22 cellular contexts compared by ENCODE assay signal in the genomic region with DNA sequence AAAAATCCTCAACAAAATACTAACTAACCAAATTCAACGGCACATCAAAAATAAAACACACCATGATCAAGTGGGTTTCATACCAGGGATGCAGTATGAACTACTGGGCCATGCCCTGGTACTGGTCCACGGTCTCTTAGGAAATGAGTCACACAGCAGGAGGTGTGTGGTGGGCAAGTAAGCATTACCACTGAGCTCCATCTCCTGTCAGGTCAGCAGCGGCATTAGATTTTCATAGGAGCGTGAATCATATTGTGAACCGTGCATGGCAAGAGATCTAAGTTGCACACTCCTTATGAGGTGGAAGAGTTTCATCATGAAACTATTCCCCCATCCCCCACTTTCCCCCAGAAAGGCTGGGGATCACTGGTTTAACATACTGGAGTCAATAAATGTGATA. TPM values are rescaled to one million over a fixed set of nuclear protein-coding genes. Genes with fewer than 3 reads are reported as not detected.
"Had no signal": no experiment of that assay in that cellular context is flagged by ENCODE, and none has a peak within 500 bp of the region (broad histone marks: within the 10 kb centered on the region; RNA-seq: fewer than 3 reads in every experiment).

No MANE protein-coding gene starts in this region.

- H3K36me3 Mint-ChIP-seq: T-cell had no signal

- H3K4me3 ChIP-seq: MG63 had no signal

- H3K4me3 Mint-ChIP-seq: T-cell had no signal

- ATAC-seq: Panc1, T-cell had no signal

- H3K4me1 Mint-ChIP-seq: T-cell had no signal

- DNase-seq: KBM-7, MG63, NCI-H1092, NCI-H1105 treated with DMSO at 0.1 percent for 48 hours, NCI-H1417 treated with DMSO at 0.1 percent for 48 hours, NCI-H146, NCI-H1694 treated with DMSO at 0.1 percent for 48 hours, NCI-H1930, NCI-H2081, NCI-H2107, NCI-H2227 treated with DMSO at 0.1 percent for 48 hours, NCI-H524, NCI-H526 treated with DMSO at 0.1 percent for 48 hours, NCI-H748 treated with DMSO at 0.1 percent for 48 hours, SHP77, SK-N-SH, SW 1271, T-cell had no signal

- H3K27me3 ChIP-seq: MG63 had no signal

- H3K27ac Mint-ChIP-seq: T-cell had no signal

- H3K9me3 ChIP-seq: SK-N-SH had no signal

- H3K27ac ChIP-seq: RWPE1 had no signal

- H3K36me3 ChIP-seq: MG63 had no signal

- H3K9ac ChIP-seq: SK-N-SH had no signal

- H3K4me2 ChIP-seq: SK-N-SH had no signal

RNA-seq across cellular contexts. Expression of a gene that starts 6.7 kb away (rescaled TPM):
- total RNA-seq: NCI-H460, SK-MEL-5 had no signal
